8 cellular contexts compared by ENCODE assay signal in the genomic region with DNA sequence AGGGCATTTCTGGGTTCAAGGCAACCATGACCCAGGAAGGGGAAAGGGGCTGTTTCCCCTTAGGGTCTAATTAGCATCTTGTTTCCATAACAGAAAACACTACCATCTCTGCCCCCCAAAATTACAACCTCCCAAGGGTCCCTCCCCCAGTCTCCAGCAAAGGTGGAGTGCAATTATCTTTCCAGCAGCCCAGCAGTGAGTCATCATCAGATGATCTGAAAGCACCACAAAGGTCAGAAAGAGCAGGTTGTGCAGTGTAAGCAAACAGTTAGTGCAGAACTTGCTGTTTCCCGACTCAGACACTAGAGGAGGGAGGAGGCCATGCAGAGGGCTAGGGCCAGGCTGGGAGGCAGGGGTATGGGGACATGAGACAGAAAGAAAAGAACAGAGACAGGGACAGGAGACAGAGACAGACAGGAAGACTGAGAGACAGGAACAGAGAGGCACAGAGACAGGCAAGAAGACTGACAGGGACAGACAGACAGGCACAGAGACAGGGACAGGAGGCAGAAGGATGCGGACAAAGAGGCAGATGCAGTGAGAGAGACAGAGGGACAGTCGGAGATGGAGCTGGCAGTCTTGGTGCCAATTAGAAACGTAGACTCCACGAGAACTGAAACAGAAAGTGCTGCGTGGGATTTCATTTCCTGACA.
A peak's percentile ranks its signal among the peaks of the same experiment; 100 is the strongest.
DNase-seq lines count a peak whose midpoint lies in the region; ATAC-seq, FAIRE-seq and TF ChIP-seq lines count a peak whose summit lies in the region.

No MANE protein-coding gene starts in this region.

- H3K9ac ChIP-seq in HUES48 (ENCODE audit: low read depth, low read length), result no peak overlapping the region
- peak overlapping the region; percentile 53 for H3K9ac ChIP-seq in GM12878 (ENCODE audit: control insufficient read depth, insufficient read depth, low read length)

- RAD21 ChIA-PET in GM12878 (lab: Charles Lee; ENCODE audit: unreplicated experiment), result interaction anchor here (0.7 to 3.5 kb wide), 6 partner anchors 8 to 97 kb away, joined by 3 to 29 read pairs (median 3); a partner anchor contains a TSS

- DNase-seq in GM03348 (ENCODE audit: low spot score) (peak; percentile 88), SK-MEL-5 (ENCODE audit: low read depth, low spot score) (peak; percentile 90), GM12878 (ENCODE audit: low read depth, low spot score) (peak; percentile 67), H7 (no peak)
- peak; percentile 40 to 58 (median 44) for DNase-seq in stimulated activated CD4-positive, alpha-beta T cell treated with anti-CD3 and anti-CD28 coated beads, Interleukin-12 subunit alpha, Interleukin-12 subunit beta, amount 100 ng/mL, for 48 hours (ENCODE audit: low read depth in 2 of 3, low spot score in 1 of 3)

- H3K4me1 ChIP-seq in HUES48 (ENCODE audit: control insufficient read depth, insufficient read depth, low read length) (no peaks in the 10 kb centered on the region), GM12878 (ENCODE audit: control insufficient read depth, insufficient read depth, low read length) (peaks cover 33% of the 10 kb centered on the region)

- peak; percentile 88 for FAIRE-seq in GM12878 (lab: Jason Lieb, UNC)
- FAIRE-seq in islet of Langerhans (lab: Jason Lieb, UNC), result peak; percentile 93

- H3K9me3 ChIP-seq in HUES48 (ENCODE audit: control insufficient read depth, insufficient read depth, low read length) (no peaks in the 10 kb centered on the region), GM12878 (replicated peaks; ENCODE audit: control insufficient read depth, insufficient read depth, low read length) (no peaks in the 10 kb centered on the region)

- peak; percentile 30 to 55; a peak in 2 of 4 replicates for TF ChIP-seq EP300 in GM12878 (IDR thresholded peaks at IDR 0.05; ENCODE audit: borderline replicate concordance in 1 of 2, control insufficient read depth in 1 of 2, low read depth in 2 of 2, low read length in 2 of 2)

- intact Hi-C loops in GM12878 (cut with micrococcal nuclease; ENCODE audit: unreplicated experiment), result loop anchor here (10.0 kb wide), 1 partner anchor 314 kb away; a partner anchor contains a TSS

- POLR2A ChIA-PET in GM12878 (lab: Charles Lee), result no interaction called here

- CTCF ChIA-PET in GM12878 (lab: Yijun Ruan, JAX), result interaction anchor here (0.6 to 2.6 kb wide), 9 partner anchors 8 to 97 kb away, joined by 3 to 23 read pairs (median 4); a partner anchor contains a TSS

- TF ChIP-seq RAD21 in GM12878 (IDR thresholded peaks at IDR 0.05; ENCODE audit: insufficient read depth, low read depth, low read length), result peak; percentile 91

- peak overlapping the region; percentile 83 for H3K4me2 ChIP-seq in GM12878 (ENCODE audit: control insufficient read depth, insufficient read depth)

- BruUV-seq in GM12878 (replicated peaks; lab: Mats Ljungman, UMichigan), result no TSS peak

- H3K79me2 ChIP-seq in GM12878 (ENCODE audit: control insufficient read depth, insufficient read depth, low read length), result no peaks in the 10 kb centered on the region; the same call in 1 of the 2 replicates

- 20% methylated on average over 6 of the region's 6 CpGs for WGBS in GM12878 (ENCODE audit: insufficient coverage, insufficient replicate concordance, low lambda C conversion rate, missing lambda C conversion rate)

- peak; percentile 93 for ATAC-seq in GM21529 (IDR thresholded peaks at IDR 0.05; ENCODE audit: unreplicated experiment)
- peak; percentile 97 for ATAC-seq in GM12878

- in situ Hi-C loops in SK-MEL-5 (cut with HindIII; ENCODE audit: low pct_unique_long_range_greater_than_20kb, low sequenced_read_pairs) (no loop called here), GM12878 (cut with MboI) (no loop called here)

- H3K4me3 ChIP-seq in HUES48 (ENCODE audit: low read depth, low read length) (no peak overlapping the region), GM12878 (peak overlapping the region; percentile 55; the same call in 1 of the 2 replicates), H7 (ENCODE audit: insufficient read depth, low read depth, low read length) (no peak overlapping the region)

- H4K20me1 ChIP-seq in GM12878 (ENCODE audit: control insufficient read depth, insufficient read depth), result no peaks in the 10 kb centered on the region

- SMC1A ChIA-PET in GM12878 (lab: Charles Lee; ENCODE audit: uncharacterized antibody, unreplicated experiment), result interaction anchor here (0.7 to 2.6 kb wide), 8 partner anchors 11 to 87 kb away, joined by 3 to 39 read pairs (median 4); a partner anchor contains a TSS

- peak overlapping the region; percentile 71 for H2AFZ ChIP-seq in GM12878 (ENCODE audit: control insufficient read depth, low read depth, low read length)

- H3K27ac ChIP-seq in HUES48 (ENCODE audit: low read depth, low read length) (peak overlapping the region; percentile 24), GM12878 (ENCODE audit: control insufficient read depth, insufficient read depth) (peak overlapping the region; percentile 92)

- TF ChIP-seq POLR2A in GM12878 (IDR thresholded peaks at IDR 0.05; ENCODE audit: low read depth, low read length), result peak; percentile 40; the same call in 1 of the 2 replicates

- TF ChIP-seq CTCF in GM12878 (IDR thresholded peaks at IDR 0.05 in 2 of 3, conservative IDR thresholded peaks at IDR 0.05 in 1 of 3; ENCODE audit: control insufficient read depth in 2 of 3, extremely low read depth in 1 of 3, insufficient read depth in 1 of 3, low read depth in 3 of 3, low read length in 3 of 3), result peak; percentile 75 to 96 (median 84)

- H3K27me3 ChIP-seq in HUES48 (ENCODE audit: control insufficient read depth, insufficient read depth, low read length), result no peaks in the 10 kb centered on the region
- H3K27me3 ChIP-seq in GM12878 (replicated peaks in 1 of 2; ENCODE audit: control insufficient read depth in 2 of 2, insufficient read depth in 2 of 2, low read length in 1 of 2), result no peaks in the 10 kb centered on the region
- no peaks in the 10 kb centered on the region for H3K27me3 ChIP-seq in H7 (ENCODE audit: control insufficient read depth, insufficient read depth, low read length)

- peaks cover 33% of the 10 kb centered on the region for H3K36me3 ChIP-seq in HUES48 (ENCODE audit: control insufficient read depth, insufficient read depth, low read length)
- H3K36me3 ChIP-seq in GM12878 (ENCODE audit: control insufficient read depth in 2 of 2, insufficient read depth in 2 of 2, low read length in 1 of 2), result peaks cover 10 to 13% of the 10 kb centered on the region in 2 experiments; a peak in 3 of 4 replicates
- peaks cover 5% of the 10 kb centered on the region for H3K36me3 ChIP-seq in H7 (replicated peaks; ENCODE audit: control insufficient read depth, insufficient read depth, low read length)

TF ChIP-seq in GM12878, 131 proteins besides CTCF, POLR2A, EP300 and RAD21 (continues in another document):
- no peak for TF ChIP-seq SMAD5 (IDR thresholded peaks at IDR 0.05; ENCODE audit: low read depth)
- TF ChIP-seq EED (IDR thresholded peaks at IDR 0.05; ENCODE audit: low read depth), result peak; percentile 82; the same call in 1 of the 2 replicates
- TF ChIP-seq MXI1 (IDR thresholded peaks at IDR 0.05; ENCODE audit: low read depth, low read length), result peak; percentile 9; the same call in 1 of the 2 replicates
- peak; percentile 57; the same call in 1 of the 2 replicates for TF ChIP-seq BCL11A (IDR thresholded peaks at IDR 0.05; ENCODE audit: low read depth, low read length)
- peak; percentile 51 for TF ChIP-seq MTA2 (IDR thresholded peaks at IDR 0.05; ENCODE audit: low read depth)
- no peak for TF ChIP-seq HDAC2 (IDR thresholded peaks at IDR 0.05)
- TF ChIP-seq, protein P1, sequence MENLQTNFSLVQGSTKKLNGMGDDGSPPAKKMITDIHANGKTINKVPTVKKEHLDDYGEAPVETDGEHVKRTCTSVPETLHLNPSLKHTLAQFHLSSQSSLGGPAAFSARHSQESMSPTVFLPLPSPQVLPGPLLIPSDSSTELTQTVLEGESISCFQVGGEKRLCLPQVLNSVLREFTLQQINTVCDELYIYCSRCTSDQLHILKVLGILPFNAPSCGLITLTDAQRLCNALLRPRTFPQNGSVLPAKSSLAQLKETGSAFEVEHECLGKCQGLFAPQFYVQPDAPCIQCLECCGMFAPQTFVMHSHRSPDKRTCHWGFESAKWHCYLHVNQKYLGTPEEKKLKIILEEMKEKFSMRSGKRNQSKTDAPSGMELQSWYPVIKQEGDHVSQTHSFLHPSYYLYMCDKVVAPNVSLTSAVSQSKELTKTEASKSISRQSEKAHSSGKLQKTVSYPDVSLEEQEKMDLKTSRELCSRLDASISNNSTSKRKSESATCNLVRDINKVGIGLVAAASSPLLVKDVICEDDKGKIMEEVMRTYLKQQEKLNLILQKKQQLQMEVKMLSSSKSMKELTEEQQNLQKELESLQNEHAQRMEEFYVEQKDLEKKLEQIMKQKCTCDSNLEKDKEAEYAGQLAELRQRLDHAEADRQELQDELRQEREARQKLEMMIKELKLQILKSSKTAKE (IDR thresholded peaks at IDR 0.05; ENCODE audit: low read depth, poor library complexity, severe bottlenecking), result no peak
- no peak for TF ChIP-seq RCOR1 (conservative IDR thresholded peaks at IDR 0.05; ENCODE audit: low read depth, low read length)
- TF ChIP-seq, protein P2, sequence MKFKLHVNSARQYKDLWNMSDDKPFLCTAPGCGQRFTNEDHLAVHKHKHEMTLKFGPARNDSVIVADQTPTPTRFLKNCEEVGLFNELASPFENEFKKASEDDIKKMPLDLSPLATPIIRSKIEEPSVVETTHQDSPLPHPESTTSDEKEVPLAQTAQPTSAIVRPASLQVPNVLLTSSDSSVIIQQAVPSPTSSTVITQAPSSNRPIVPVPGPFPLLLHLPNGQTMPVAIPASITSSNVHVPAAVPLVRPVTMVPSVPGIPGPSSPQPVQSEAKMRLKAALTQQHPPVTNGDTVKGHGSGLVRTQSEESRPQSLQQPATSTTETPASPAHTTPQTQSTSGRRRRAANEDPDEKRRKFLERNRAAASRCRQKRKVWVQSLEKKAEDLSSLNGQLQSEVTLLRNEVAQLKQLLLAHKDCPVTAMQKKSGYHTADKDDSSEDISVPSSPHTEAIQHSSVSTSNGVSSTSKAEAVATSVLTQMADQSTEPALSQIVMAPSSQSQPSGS (IDR thresholded peaks at IDR 0.05; ENCODE audit: low read length), result 0 out of 2 replicates have a peak, but pooled peaks have one; percentile 13
- TF ChIP-seq, protein P3, sequence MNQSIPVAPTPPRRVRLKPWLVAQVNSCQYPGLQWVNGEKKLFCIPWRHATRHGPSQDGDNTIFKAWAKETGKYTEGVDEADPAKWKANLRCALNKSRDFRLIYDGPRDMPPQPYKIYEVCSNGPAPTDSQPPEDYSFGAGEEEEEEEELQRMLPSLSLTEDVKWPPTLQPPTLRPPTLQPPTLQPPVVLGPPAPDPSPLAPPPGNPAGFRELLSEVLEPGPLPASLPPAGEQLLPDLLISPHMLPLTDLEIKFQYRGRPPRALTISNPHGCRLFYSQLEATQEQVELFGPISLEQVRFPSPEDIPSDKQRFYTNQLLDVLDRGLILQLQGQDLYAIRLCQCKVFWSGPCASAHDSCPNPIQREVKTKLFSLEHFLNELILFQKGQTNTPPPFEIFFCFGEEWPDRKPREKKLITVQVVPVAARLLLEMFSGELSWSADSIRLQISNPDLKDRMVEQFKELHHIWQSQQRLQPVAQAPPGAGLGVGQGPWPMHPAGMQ (IDR thresholded peaks at IDR 0.05; ENCODE audit: borderline replicate concordance), result peak; percentile 41; the same call in 1 of the 2 replicates
- peak; percentile 23; the same call in 1 of the 2 replicates for TF ChIP-seq BACH1 (IDR thresholded peaks at IDR 0.05; ENCODE audit: borderline replicate concordance)
